In genomic region chr15:74383695-74384565, GRCh38 we compare ENCODE assay signal across 1 cellular context.
TF ChIP-seq lines count a peak whose summit lies in the region.

No MANE protein-coding gene starts in this region.

TF ChIP-seq in H1, 55 proteins besides CTCF, POLR2A, EP300 and RAD21:
- no peak for TF ChIP-seq TCF12 (IDR thresholded peaks at IDR 0.05; ENCODE audit: low read depth, low read length)
- no peak for TF ChIP-seq CHD7 (IDR thresholded peaks at IDR 0.05; ENCODE audit: insufficient replicate concordance, low read length)
- no peak for TF ChIP-seq BRCA1 (IDR thresholded peaks at IDR 0.05; ENCODE audit: low read depth, low read length)
- no peak for TF ChIP-seq USF2 (IDR thresholded peaks at IDR 0.05; ENCODE audit: low read length)
- TF ChIP-seq POU5F1 (IDR thresholded peaks at IDR 0.05; ENCODE audit: low read depth, low read length) = no peak
- no peak for TF ChIP-seq GABPA (IDR thresholded peaks at IDR 0.05; ENCODE audit: borderline replicate concordance, insufficient read depth, low read length)
- TF ChIP-seq KDM1A (IDR thresholded peaks at IDR 0.05; ENCODE audit: borderline replicate concordance, low read length) = no peak
- no peak for TF ChIP-seq CHD2 (IDR thresholded peaks at IDR 0.05; ENCODE audit: low read length)
- no peak for TF ChIP-seq CBX8 (IDR thresholded peaks at IDR 0.05; ENCODE audit: borderline replicate concordance, low read depth, low read length)
- no peak for TF ChIP-seq JUN (IDR thresholded peaks at IDR 0.05; ENCODE audit: low read depth, low read length)
- no peak for TF ChIP-seq RFX5 (IDR thresholded peaks at IDR 0.05; ENCODE audit: borderline replicate concordance, low read depth, low read length)
